In the genomic region with DNA sequence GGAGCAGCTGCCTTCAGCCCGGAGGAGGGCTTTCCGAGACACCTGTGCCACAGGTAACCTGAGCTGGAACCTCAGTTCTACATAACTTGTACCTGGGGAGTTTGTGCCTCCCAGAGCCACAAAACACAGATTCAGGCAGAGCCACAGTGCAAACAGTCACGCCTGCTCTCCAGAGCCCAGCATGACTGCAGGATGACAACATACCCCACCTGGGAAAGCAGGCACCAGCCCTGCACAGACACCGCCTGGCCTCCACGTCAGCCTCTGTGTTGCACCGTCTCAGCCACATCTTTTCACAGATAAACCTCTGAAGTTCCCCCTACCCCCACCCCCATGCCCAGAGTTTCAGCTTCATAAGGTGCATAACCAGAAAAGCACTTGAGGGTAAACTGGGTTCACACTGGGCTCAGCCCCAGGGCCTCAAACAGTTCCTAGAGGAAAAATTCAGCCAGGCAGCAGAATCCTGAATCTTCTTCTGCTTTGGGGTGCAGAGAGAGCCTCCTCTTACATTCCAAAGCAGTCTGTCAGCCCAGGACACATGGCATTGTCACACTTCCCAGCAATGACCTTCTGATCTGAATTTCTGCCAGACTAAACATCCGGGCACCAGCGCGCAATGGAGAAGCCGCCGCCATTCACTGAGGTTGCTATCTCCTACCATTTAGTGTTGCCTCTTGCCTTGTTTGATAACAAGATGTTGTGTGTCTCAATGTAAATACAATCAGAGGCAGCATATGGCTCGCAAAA, we compare ENCODE assay signal across 11 cellular contexts.
DNase-seq lines count a peak whose midpoint lies in the region; ATAC-seq and TF ChIP-seq lines count a peak whose summit lies in the region.
"Had no signal": no experiment of that assay in that cellular context is flagged by ENCODE, and none has a peak within 500 bp of the region (broad histone marks: within the 10 kb centered on the region; RNA-seq: fewer than 3 reads in every experiment).

No MANE protein-coding gene starts in this region.

- H3K36me3 Mint-ChIP-seq in stimulated activated naive B cell treated with anti-CD40 and anti-IgM and Interleukin-4, amounts not matched to agents 10 μg/mL and 1 μg/mL and 100 μg/mL, for 72 hours: no peaks in the 10 kb centered on the region

- H3F3A ChIP-seq in PC-3 (ENCODE audit: low read length, unreplicated experiment): no peaks in the 10 kb centered on the region

- H3K9me3 ChIP-seq in HEK293 (ENCODE audit: control insufficient read depth, insufficient read depth, low read depth, low read length) (no peaks in the 10 kb centered on the region), PC-3 (ENCODE audit: low read length) (no peaks in the 10 kb centered on the region), trophoblast cell (ENCODE audit: insufficient read depth, low read depth, low read length) (no peaks in the 10 kb centered on the region)

- H3K4me3 ChIP-seq in HEK293 (ENCODE audit: low read depth, low read length): no peak overlapping the region
- H3K4me3 ChIP-seq in PC-3 (ENCODE audit: low read length): no peak overlapping the region
- no peak overlapping the region for H3K4me3 ChIP-seq in trophoblast cell (ENCODE audit: low read depth, low read length)
- H3K4me3 ChIP-seq: dorsolateral prefrontal cortex had no signal

- H3K9me2 ChIP-seq in PC-3 (replicated peaks; ENCODE audit: low read length): no peaks in the 10 kb centered on the region

- H3K27me3 Mint-ChIP-seq in stimulated activated naive B cell treated with anti-CD40 and anti-IgM and Interleukin-4, amounts not matched to agents 10 μg/mL and 1 μg/mL and 100 μg/mL, for 72 hours: no peaks in the 10 kb centered on the region

- no peak overlapping the region for H2AK5ac ChIP-seq in trophoblast cell (ENCODE audit: low read length)

- H3K14ac ChIP-seq in trophoblast cell (ENCODE audit: low read length): peak overlapping the region; percentile 12

- peaks cover 4% of the 10 kb centered on the region; the same call in 1 of the 2 replicates for H3K4me1 ChIP-seq in HEK293 (ENCODE audit: control insufficient read depth, insufficient read depth, low read length)
- H3K4me1 ChIP-seq in PC-3 (ENCODE audit: insufficient read depth, low read length): peaks cover 32% of the 10 kb centered on the region
- peaks cover 4% of the 10 kb centered on the region for H3K4me1 ChIP-seq in foreskin keratinocyte
- peaks cover 12 to 20% of the 10 kb centered on the region in 2 experiments for H3K4me1 ChIP-seq in trophoblast cell (ENCODE audit: control insufficient read depth in 1 of 2, insufficient read depth in 2 of 2, low read length in 2 of 2)

- POLR2A ChIA-PET in HEK293 (lab: Yijun Ruan, JAX): no interaction called here
- POLR2A ChIA-PET in PC-3 (lab: Charles Lee; ENCODE audit: unreplicated experiment): no interaction called here

- H2BK120ac ChIP-seq in trophoblast cell (ENCODE audit: insufficient read depth, low read length, poor library complexity): no peak overlapping the region

- intact Hi-C loops in PC-3 (cut with micrococcal nuclease): no loop called here

- ATAC-seq in PC-3: peak; percentile 74
- ATAC-seq in foreskin keratinocyte: peak; percentile 70
- no peak for ATAC-seq in HG03159 (IDR thresholded peaks at IDR 0.05; ENCODE audit: unreplicated experiment)
- no peak for ATAC-seq in stimulated activated naive B cell treated with anti-CD40 and anti-IgM and Interleukin-4, amounts not matched to agents 10 μg/mL and 1 μg/mL and 100 μg/mL, for 72 hours (replicated peaks)
- ATAC-seq in HG03196 (IDR thresholded peaks at IDR 0.05; ENCODE audit: unreplicated experiment): no peak

- H4K12ac ChIP-seq in trophoblast cell (ENCODE audit: low read depth, low read length): no peak overlapping the region

- no peak overlapping the region for H3K9ac ChIP-seq in PC-3 (ENCODE audit: low read length)
- no peak overlapping the region for H3K9ac ChIP-seq in trophoblast cell (ENCODE audit: low read length)

- H2BK12ac ChIP-seq in trophoblast cell (ENCODE audit: low read length): peak overlapping the region; percentile 31

- no peaks in the 10 kb centered on the region for H3K79me1 ChIP-seq in trophoblast cell (ENCODE audit: low read length)

- H3K36me3 ChIP-seq in HEK293 (ENCODE audit: control insufficient read depth in 2 of 2, insufficient read depth in 1 of 2, low read length in 2 of 2) (no peaks in the 10 kb centered on the region), PC-3 (ENCODE audit: low read depth, low read length) (no peaks in the 10 kb centered on the region), trophoblast cell (ENCODE audit: control insufficient read depth in 1 of 2, insufficient read depth in 2 of 2, low read length in 2 of 2) (no peaks in the 10 kb centered on the region)

- no peak overlapping the region for H3K4me3 Mint-ChIP-seq in stimulated activated naive B cell treated with anti-CD40 and anti-IgM and Interleukin-4, amounts not matched to agents 10 μg/mL and 1 μg/mL and 100 μg/mL, for 72 hours

- no CpG with 5 or more reads among the region's 12 CpGs for WGBS in trophoblast cell (ENCODE audit: extremely low coverage, insufficient coverage, insufficient read length)

- H2AFZ ChIP-seq in PC-3 (ENCODE audit: low read length) (0 out of 2 replicates have a peak overlapping the region, but pooled peaks have one; percentile 33), trophoblast cell (ENCODE audit: insufficient read depth, low read length, poor library complexity) (no peak overlapping the region)

- H3K18ac ChIP-seq in trophoblast cell (ENCODE audit: low read length): peak overlapping the region; percentile 24

- no peaks in the 10 kb centered on the region for H4K20me1 ChIP-seq in PC-3 (ENCODE audit: low read length)

- H3K27me3 ChIP-seq in PC-3 (ENCODE audit: low read length) (no peaks in the 10 kb centered on the region), foreskin keratinocyte (no peaks in the 10 kb centered on the region), trophoblast cell (ENCODE audit: insufficient read depth, low read length) (no peaks in the 10 kb centered on the region)
- H3K27me3 ChIP-seq: dorsolateral prefrontal cortex had no signal

- CTCF ChIA-PET in HEK293 (lab: Yijun Ruan, JAX) (interaction anchor here (0.6 to 1.0 kb wide), 2 partner anchors 28 to 729 kb away, joined by 3 to 5 read pairs; no protein-coding TSS in a partner anchor), PC-3 (lab: Charles Lee) (no interaction called here)

- H3K9me3 Mint-ChIP-seq in stimulated activated naive B cell treated with anti-CD40 and anti-IgM and Interleukin-4, amounts not matched to agents 10 μg/mL and 1 μg/mL and 100 μg/mL, for 72 hours: no peaks in the 10 kb centered on the region

- DNase-seq in PC-3 (peak; percentile 52), foreskin keratinocyte (peak; percentile 32 to 55), trophoblast cell (peak in 1 of 2 donors; percentile 17), amygdala (lab: John Stamatoyannopoulos, UW) (no peak)
- DNase-seq in stimulated activated naive B cell treated with anti-CD40 and anti-IgM and Interleukin-4, amounts not matched to agents 10 μg/mL and 1 μg/mL and 100 μg/mL, for 72 hours: no peak
- DNase-seq: activated CD4-positive, CD25-positive, alpha-beta regulatory T cell treated with anti-CD3 and anti-CD28 coated beads, Interleukin-2, amount 50 U/mL, for 72 hours; Karpas-422 had no signal

- H3K27ac ChIP-seq in HEK293 (ENCODE audit: extremely low read depth, low read depth, low read length): no peak overlapping the region
- H3K27ac ChIP-seq in PC-3 (ENCODE audit: low read length): peak overlapping the region; percentile 23
- H3K27ac ChIP-seq in foreskin keratinocyte: no peak overlapping the region
- no peak overlapping the region for H3K27ac ChIP-seq in trophoblast cell (ENCODE audit: low read depth, low read length)
- H3K27ac ChIP-seq: dorsolateral prefrontal cortex had no signal

- H3K79me2 ChIP-seq in PC-3 (ENCODE audit: low read length) (no peaks in the 10 kb centered on the region), trophoblast cell (ENCODE audit: control insufficient read depth, insufficient read depth, low read length, poor library complexity) (no peaks in the 10 kb centered on the region)

- H3K4me1 Mint-ChIP-seq in stimulated activated naive B cell treated with anti-CD40 and anti-IgM and Interleukin-4, amounts not matched to agents 10 μg/mL and 1 μg/mL and 100 μg/mL, for 72 hours: peaks cover under 1 to 6% of the 10 kb centered on the region in 2 donors

- no peak overlapping the region for H2BK5ac ChIP-seq in trophoblast cell (ENCODE audit: low read depth, low read length, poor library complexity)

- TF ChIP-seq CTCF in HEK293 (tag by site-specific recombination; IDR thresholded peaks at IDR 0.05) (no peak), PC-3 (conservative IDR thresholded peaks at IDR 0.05; ENCODE audit: low read depth, low read length) (no peak), foreskin keratinocyte (conservative IDR thresholded peaks at IDR 0.05) (no peak)

- peak overlapping the region; percentile 10 for H4K91ac ChIP-seq in trophoblast cell (ENCODE audit: low read depth, low read length)

- H4K8ac ChIP-seq in trophoblast cell (ENCODE audit: low read depth, low read length): no peak overlapping the region

- peak overlapping the region; percentile 39; the same call in 1 of the 2 replicates for H3K4me2 ChIP-seq in PC-3 (ENCODE audit: low read length)
- H3K4me2 ChIP-seq in trophoblast cell (ENCODE audit: low read length): no peak overlapping the region

- H3K27ac Mint-ChIP-seq in stimulated activated naive B cell treated with anti-CD40 and anti-IgM and Interleukin-4, amounts not matched to agents 10 μg/mL and 1 μg/mL and 100 μg/mL, for 72 hours: no peak overlapping the region

- BruUV-seq in PC-3 (replicated peaks; lab: Mats Ljungman, UMichigan): no TSS peak

- no peak overlapping the region for H3K23ac ChIP-seq in trophoblast cell (ENCODE audit: low read length)

- no peak overlapping the region for H3K4ac ChIP-seq in trophoblast cell (ENCODE audit: low read depth, low read length)

TF ChIP-seq in HEK293, 187 proteins besides CTCF, POLR2A, EP300 and RAD21 (continues in another document):
- no peak for TF ChIP-seq HOXD13 (CRISPR knock-in tag; IDR thresholded peaks at IDR 0.05; ENCODE audit: borderline replicate concordance)
- no peak for TF ChIP-seq ZNF404 (tag by site-specific recombination; IDR thresholded peaks at IDR 0.05)
- TF ChIP-seq, protein P1, sequence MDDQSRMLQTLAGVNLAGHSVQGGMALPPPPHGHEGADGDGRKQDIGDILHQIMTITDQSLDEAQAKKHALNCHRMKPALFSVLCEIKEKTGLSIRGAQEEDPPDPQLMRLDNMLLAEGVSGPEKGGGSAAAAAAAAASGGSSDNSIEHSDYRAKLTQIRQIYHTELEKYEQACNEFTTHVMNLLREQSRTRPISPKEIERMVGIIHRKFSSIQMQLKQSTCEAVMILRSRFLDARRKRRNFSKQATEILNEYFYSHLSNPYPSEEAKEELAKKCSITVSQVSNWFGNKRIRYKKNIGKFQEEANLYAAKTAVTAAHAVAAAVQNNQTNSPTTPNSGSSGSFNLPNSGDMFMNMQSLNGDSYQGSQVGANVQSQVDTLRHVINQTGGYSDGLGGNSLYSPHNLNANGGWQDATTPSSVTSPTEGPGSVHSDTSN (CRISPR knock-in tag; IDR thresholded peaks at IDR 0.05): no peak
- TF ChIP-seq ZIC2 (tag by site-specific recombination; IDR thresholded peaks at IDR 0.05): peak; percentile 60
- TF ChIP-seq ZNF146 (tag by site-specific recombination; IDR thresholded peaks at IDR 0.05): no peak

Comparison
In these comparisons a context has a peak if more than half of its experiments do, and no peak if none do; other contexts are left out.
1. ATAC-seq: peak in PC-3 (single experiment) and foreskin keratinocyte (single experiment); none in HG03159 (single experiment), stimulated activated naive B cell treated with anti-CD40 and anti-IgM and Interleukin-4, amounts not matched to agents 10 μg/mL and 1 μg/mL and 100 μg/mL, for 72 hours (0 of 2) and HG03196 (single experiment).
2. DNase-seq: peak in PC-3 (single experiment) and foreskin keratinocyte (2 of 2); none in amygdala (0 of 56) and stimulated activated naive B cell treated with anti-CD40 and anti-IgM and Interleukin-4, amounts not matched to agents 10 μg/mL and 1 μg/mL and 100 μg/mL, for 72 hours (single experiment).